In genomic region chrX:63784902-63785692, GRCh38 we compare ENCODE assay signal across 1 cellular context.
TF ChIP-seq lines count a peak whose summit lies in the region.

Gene ARHGEF9 (minus strand): TSS chrX:63785214. CDS start chrX:63785145, 69 bp downstream.

TF ChIP-seq in WTC11, 78 proteins besides CTCF, POLR2A, EP300 and RAD21 (continued from another document):
- no peak for TF ChIP-seq KAT7 (CRISPR knock-in tag; IDR thresholded peaks at IDR 0.05; ENCODE audit: borderline replicate concordance)
